8 cellular contexts compared by ENCODE assay signal in genomic region chr9:137694962-137695875, GRCh38.
A peak's percentile ranks its signal among the peaks of the same experiment; 100 is the strongest.
DNase-seq lines count a peak whose midpoint lies in the region; ATAC-seq and TF ChIP-seq lines count a peak whose summit lies in the region.

No MANE protein-coding gene starts in this region.

- H4K20me1 ChIP-seq in Loucy (ENCODE audit: insufficient read depth, low read length, poor library complexity, severe bottlenecking), result peaks cover 50% of the 10 kb centered on the region

- H3K4me1 ChIP-seq in Loucy (ENCODE audit: insufficient read depth, low read length, poor library complexity, severe bottlenecking), result peaks cover 12% of the 10 kb centered on the region
- peaks cover 3 to 31% of the 10 kb centered on the region in 2 donors for H3K4me1 ChIP-seq in thoracic aorta (ENCODE audit: control insufficient read depth in 1 of 2, low read depth in 2 of 2)

- DNase-seq in GM03348 (ENCODE audit: low spot score) (peak; percentile 70), cerebellum (ENCODE audit: low spot score) (peak; percentile 40), left colon (peak in 1 of 2 donors; percentile 68), thoracic aorta (ENCODE audit: low spot score) (no peak), NCI-H1930 (lab: John Stamatoyannopoulos, UW) (no peak), mesenteric fat pad (ENCODE audit: low spot score) (no peak)

- peaks cover 90% of the 10 kb centered on the region for H3K79me2 ChIP-seq in Loucy (ENCODE audit: insufficient read depth, low read length)

- H3K4me3 ChIP-seq in Loucy (ENCODE audit: low read length, poor library complexity, severe bottlenecking), result no peak overlapping the region
- H3K4me3 ChIP-seq in thoracic aorta, result no peak overlapping the region

- H3K27me3 ChIP-seq in Loucy (ENCODE audit: insufficient read depth, low read length, poor library complexity, severe bottlenecking) (no peaks in the 10 kb centered on the region), thoracic aorta (replicated peaks; ENCODE audit: insufficient read depth) (no peaks in the 10 kb centered on the region)

- intact Hi-C loops in left colon (cut with DNase I, micrococcal nuclease), result no loop called here

- H3K9me3 ChIP-seq in Loucy (ENCODE audit: insufficient read depth, low read depth, low read length) (no peaks in the 10 kb centered on the region), thoracic aorta (no peaks in the 10 kb centered on the region)

- no peak overlapping the region for H2AFZ ChIP-seq in Loucy (ENCODE audit: low read length)

- H3K36me3 ChIP-seq in Loucy (ENCODE audit: insufficient read depth, low read length) (no peaks in the 10 kb centered on the region), thoracic aorta (no peaks in the 10 kb centered on the region)

- TF ChIP-seq CTCF in Loucy (conservative IDR thresholded peaks at IDR 0.05; ENCODE audit: low read length) (peak; percentile 74), thoracic aorta (IDR thresholded peaks at IDR 0.05) (peak; percentile 38)

- no peak overlapping the region for H3K9ac ChIP-seq in Loucy (ENCODE audit: low read depth, low read length, poor library complexity, severe bottlenecking)

- H3K4me2 ChIP-seq in Loucy (ENCODE audit: low read depth, low read length, poor library complexity, severe bottlenecking), result no peak overlapping the region

- no peak overlapping the region for H3K27ac ChIP-seq in thoracic aorta

- H3K9me2 ChIP-seq in Loucy (replicated peaks; ENCODE audit: low read depth, low read length), result no peaks in the 10 kb centered on the region

- ATAC-seq in left colon (peak; percentile 95), thoracic aorta (ENCODE audit: insufficient number of reproducible peaks, low FRiP score, low read depth) (no peak), GM18519 (IDR thresholded peaks at IDR 0.05; ENCODE audit: low FRiP score, unreplicated experiment) (no peak)

- H3F3A ChIP-seq in Loucy (ENCODE audit: low read depth), result no peaks in the 10 kb centered on the region

Comparison
In these comparisons a context has a peak if more than half of its experiments do, and no peak if none do; other contexts are left out.
1. DNase-seq: peak in GM03348 (single experiment) and cerebellum (single experiment); none in thoracic aorta (single experiment), NCI-H1930 (0 of 2) and mesenteric fat pad (single experiment).